Comparison of ENCODE assay signal across 1 cellular context in the genomic region with DNA sequence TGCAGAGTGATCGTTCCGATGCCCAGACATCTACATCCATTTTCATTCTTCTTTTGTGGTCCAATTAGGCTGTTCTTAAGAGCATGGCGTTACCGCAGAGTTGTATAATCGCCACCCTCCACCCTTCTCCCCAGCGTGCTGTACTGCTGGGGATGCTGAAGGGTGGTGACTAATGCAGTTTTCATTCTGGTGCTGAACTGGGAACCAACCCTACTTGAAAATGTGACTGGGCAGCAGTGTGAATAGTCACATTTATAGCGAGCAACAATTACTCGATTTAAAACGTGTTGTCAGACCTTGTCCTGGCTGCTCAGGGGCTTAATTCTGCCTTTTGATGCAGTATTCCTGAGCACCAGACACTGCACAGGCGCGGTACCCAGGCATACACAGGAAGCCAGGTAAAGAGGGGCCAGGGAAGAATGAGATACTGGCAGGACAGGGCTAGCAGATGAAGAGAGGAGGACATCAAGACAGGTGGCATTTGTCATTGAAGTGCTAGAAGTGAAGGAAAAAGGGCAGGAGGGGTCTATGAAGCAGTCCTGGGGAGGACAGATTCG.
TF ChIP-seq lines count a peak whose summit lies in the region.

No MANE protein-coding gene starts in this region.

TF ChIP-seq in H1, 55 proteins besides CTCF, POLR2A, EP300 and RAD21:
- TF ChIP-seq RFX5 (IDR thresholded peaks at IDR 0.05; ENCODE audit: borderline replicate concordance, low read depth, low read length): no peak
- no peak for TF ChIP-seq CBX8 (IDR thresholded peaks at IDR 0.05; ENCODE audit: borderline replicate concordance, low read depth, low read length)
- TF ChIP-seq POU5F1 (IDR thresholded peaks at IDR 0.05; ENCODE audit: low read depth, low read length): no peak
- no peak for TF ChIP-seq BACH1 (IDR thresholded peaks at IDR 0.05; ENCODE audit: low read length)
- TF ChIP-seq MAFK (IDR thresholded peaks at IDR 0.05; ENCODE audit: low read depth, low read length): no peak
- TF ChIP-seq TBP (IDR thresholded peaks at IDR 0.05; ENCODE audit: low read depth, low read length): no peak
- no peak for TF ChIP-seq TAF7 (optimal IDR thresholded peaks at IDR 0.05; ENCODE audit: borderline replicate concordance, low read depth, low read length)
- no peak for TF ChIP-seq RBBP5 (IDR thresholded peaks at IDR 0.05; ENCODE audit: borderline replicate concordance, low read depth, low read length)
